Comparison of ENCODE assay signal across 12 cellular contexts in the genomic region with DNA sequence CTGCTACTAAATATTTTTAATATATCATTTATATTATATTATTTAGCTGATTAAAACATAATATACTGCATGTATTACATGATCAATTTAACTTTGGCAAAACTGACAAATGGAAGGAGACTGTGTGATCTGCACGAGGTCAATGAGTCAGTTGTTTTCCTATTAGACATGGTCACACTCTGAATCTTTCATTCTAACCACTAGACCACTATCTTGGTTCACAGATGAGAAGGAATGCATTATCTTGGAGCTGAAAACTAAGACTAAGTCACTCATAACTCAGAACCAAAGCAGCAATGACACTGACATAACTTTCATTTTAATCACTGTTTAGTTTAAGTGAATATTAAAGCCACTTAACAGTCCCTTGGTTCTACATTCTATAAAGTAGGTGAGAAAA. TPM values are rescaled to one million over a fixed set of nuclear protein-coding genes. Genes with fewer than 3 reads are reported as not detected.
DNase-seq lines count a peak whose midpoint lies in the region; ATAC-seq and TF ChIP-seq lines count a peak whose summit lies in the region.
"Had no signal": no experiment of that assay in that cellular context is flagged by ENCODE, and none has a peak within 500 bp of the region (broad histone marks: within the 10 kb centered on the region; RNA-seq: fewer than 3 reads in every experiment).

No MANE protein-coding gene starts in this region.

- no peaks in the 10 kb centered on the region for H3K27me3 Mint-ChIP-seq in activated T-helper 2 cell treated with anti-CD3 and anti-CD28 coated beads, Interferon-gamma antibody, Interleukin-2, Interleukin-4, amounts not matched to agents 10 μg/mL and 5 μg/mL and 100 μg/mL, durations not matched to agents 14 hours and 24 hours and 36 hours (ENCODE audit: low read depth)
- H3K27me3 Mint-ChIP-seq: dendritic cell treated with granulocyte-macrophage colony-stimulating factor and Interleukin-4, amounts not matched to agents 40 ng/mL and 50 ng/mL, for 4 days had no signal

- H3K4me1 Mint-ChIP-seq in activated T-helper 2 cell treated with anti-CD3 and anti-CD28 coated beads, Interferon-gamma antibody, Interleukin-2, Interleukin-4, amounts not matched to agents 10 μg/mL and 5 μg/mL and 100 μg/mL, durations not matched to agents 14 hours and 24 hours and 36 hours (ENCODE audit: low read depth) = peaks cover 59% of the 10 kb centered on the region
- H3K4me1 Mint-ChIP-seq: neural crest cell had no signal

- intact Hi-C loops in activated T-helper 2 cell treated with anti-CD3 and anti-CD28 coated beads, Interferon-gamma antibody, Interleukin-2, Interleukin-4, amounts not matched to agents 10 μg/mL and 5 μg/mL and 100 μg/mL, durations not matched to agents 14 hours and 24 hours and 36 hours (cut with micrococcal nuclease) = loop anchor here (1.0 to 10.0 kb wide), 5 partner anchors 11 to 401 kb away; partner anchors contain the start of gene PMCH
- intact Hi-C loops in ovary (cut with DNase I) = no loop called here

- H3K9me3 Mint-ChIP-seq in activated T-helper 2 cell treated with anti-CD3 and anti-CD28 coated beads, Interferon-gamma antibody, Interleukin-2, Interleukin-4, amounts not matched to agents 10 μg/mL and 5 μg/mL and 100 μg/mL, durations not matched to agents 14 hours and 24 hours and 36 hours = no peaks in the 10 kb centered on the region
- H3K9me3 Mint-ChIP-seq: neural crest cell had no signal

- H3K4me3 ChIP-seq in osteoblast (ENCODE audit: insufficient read depth, low read length) (no peak overlapping the region), ovary (no peak overlapping the region)
- H3K4me3 ChIP-seq: thoracic aorta had no signal

- no peak for TF ChIP-seq EP300 in ovary (IDR thresholded peaks at IDR 0.05)

- H3K4me1 ChIP-seq in osteoblast (ENCODE audit: insufficient read depth, low read length) (peaks cover 11% of the 10 kb centered on the region), ovary (ENCODE audit: insufficient read depth) (no peaks in the 10 kb centered on the region)

- no peaks in the 10 kb centered on the region for H3K36me3 ChIP-seq in osteoblast (ENCODE audit: insufficient read depth, low read length)
- H3K36me3 ChIP-seq in ovary = no peaks in the 10 kb centered on the region

- no peak overlapping the region for H2AFZ ChIP-seq in osteoblast (ENCODE audit: low read length)

- no peak for DNase-seq in activated T-helper 2 cell treated with anti-CD3 and anti-CD28 coated beads, Interferon-gamma antibody, Interleukin-2, Interleukin-4, amounts not matched to agents 10 μg/mL and 5 μg/mL and 100 μg/mL, durations not matched to agents 14 hours and 24 hours and 36 hours (ENCODE audit: low spot score)
- DNase-seq in osteoblast (ENCODE audit: insufficient read length, low spot score, missing footprints) (peak; percentile 66), GF-D8 (lab: John Stamatoyannopoulos, UW) (no peak), ovary (no peak)
- no peak for DNase-seq in stimulated activated CD4-positive, alpha-beta T cell treated with anti-CD3 and anti-CD28 coated beads, Interleukin-4, amount 100 ng/mL, for 24 hours
- DNase-seq: Right ventricle myocardium superior had no signal

- no peaks in the 10 kb centered on the region for H4K20me1 ChIP-seq in osteoblast (ENCODE audit: insufficient read depth, low read length)

- no peak overlapping the region for H3K4me3 Mint-ChIP-seq in activated T-helper 2 cell treated with anti-CD3 and anti-CD28 coated beads, Interferon-gamma antibody, Interleukin-2, Interleukin-4, amounts not matched to agents 10 μg/mL and 5 μg/mL and 100 μg/mL, durations not matched to agents 14 hours and 24 hours and 36 hours (ENCODE audit: low read depth)
- H3K4me3 Mint-ChIP-seq: dendritic cell treated with granulocyte-macrophage colony-stimulating factor and Interleukin-4, amounts not matched to agents 40 ng/mL and 50 ng/mL, for 4 days; neural crest cell had no signal

- no peaks in the 10 kb centered on the region for H3K9me3 ChIP-seq in osteoblast (ENCODE audit: low read depth, low read length)
- no peaks in the 10 kb centered on the region for H3K9me3 ChIP-seq in ovary
- H3K9me3 ChIP-seq: thoracic aorta had no signal

- no peaks in the 10 kb centered on the region for H3K27me3 ChIP-seq in osteoblast (ENCODE audit: insufficient read depth, low read length)
- H3K27me3 ChIP-seq in ovary = no peaks in the 10 kb centered on the region

- H3K27ac Mint-ChIP-seq in activated T-helper 2 cell treated with anti-CD3 and anti-CD28 coated beads, Interferon-gamma antibody, Interleukin-2, Interleukin-4, amounts not matched to agents 10 μg/mL and 5 μg/mL and 100 μg/mL, durations not matched to agents 14 hours and 24 hours and 36 hours = peak overlapping the region; percentile 46
- H3K27ac Mint-ChIP-seq: dendritic cell treated with granulocyte-macrophage colony-stimulating factor and Interleukin-4, amounts not matched to agents 40 ng/mL and 50 ng/mL, for 4 days had no signal

- H3K27ac ChIP-seq in osteoblast (ENCODE audit: low read depth, low read length) (peak overlapping the region; percentile 86), ovary (no peak overlapping the region)
- H3K27ac ChIP-seq: thoracic aorta had no signal

- peak; percentile 59 for ATAC-seq in GM18517 (IDR thresholded peaks at IDR 0.05; ENCODE audit: unreplicated experiment)
- ATAC-seq in HG02798 (IDR thresholded peaks at IDR 0.05; ENCODE audit: poor library complexity, unreplicated experiment) = peak; percentile 67
- ATAC-seq in HG03095 (IDR thresholded peaks at IDR 0.05; ENCODE audit: unreplicated experiment) = no peak

- H3K4me2 ChIP-seq in osteoblast (ENCODE audit: insufficient read depth, low read length) = no peak overlapping the region

- TF ChIP-seq CTCF in osteoblast (IDR thresholded peaks at IDR 0.05; ENCODE audit: extremely low read depth, low read depth, low read length) = no peak
- TF ChIP-seq CTCF in ovary (IDR thresholded peaks at IDR 0.05) = no peak

- peaks cover 62% of the 10 kb centered on the region for H3K36me3 Mint-ChIP-seq in activated T-helper 2 cell treated with anti-CD3 and anti-CD28 coated beads, Interferon-gamma antibody, Interleukin-2, Interleukin-4, amounts not matched to agents 10 μg/mL and 5 μg/mL and 100 μg/mL, durations not matched to agents 14 hours and 24 hours and 36 hours (ENCODE audit: low read depth)

- peaks cover 7% of the 10 kb centered on the region for H3K79me2 ChIP-seq in osteoblast (ENCODE audit: insufficient read depth, low read length)

- no peak for TF ChIP-seq POLR2A in ovary (IDR thresholded peaks at IDR 0.05)

- 48 to 55% (median 53%) methylated on average over 1 of the region's 1 CpG for WGBS in ovary, 3 donors

RNA-seq across cellular contexts. Expression of gene GNPTAB, which starts 37.4 kb away (rescaled TPM):
- 93.6 and 100 TPM in 2 replicates for total RNA-seq in activated T-helper 2 cell treated with anti-CD3 and anti-CD28 coated beads, Interferon-gamma antibody, Interleukin-2, Interleukin-4, amounts not matched to agents 10 μg/mL and 5 μg/mL and 100 μg/mL, durations not matched to agents 14 hours and 24 hours and 36 hours
- total RNA-seq in osteoblast (93.0 and 93.1 TPM in 2 replicates), ovary (10 to 100 TPM; 10.3 to 24.2 (median 16.6) TPM)
- polyA plus RNA-seq in ovary = 10 to 100 TPM in 1 of 2 donors, 1 to 10 TPM in 1; 7.1 to 23.3 TPM

RNA-seq across cellular contexts. Expression of gene SYCP3, which starts 54.1 kb away (rescaled TPM):
- total RNA-seq in activated T-helper 2 cell treated with anti-CD3 and anti-CD28 coated beads, Interferon-gamma antibody, Interleukin-2, Interleukin-4, amounts not matched to agents 10 μg/mL and 5 μg/mL and 100 μg/mL, durations not matched to agents 14 hours and 24 hours and 36 hours = 0.50 and 0.92 TPM in 2 replicates
- total RNA-seq in osteoblast (0.72 and 0.88 TPM in 2 replicates), ovary (not detected)
- under 1 TPM; 0.07 to 0.31 TPM for polyA plus RNA-seq in ovary
- total RNA-seq: neural crest cell, Right ventricle myocardium superior, thoracic aorta had no signal
